8 cellular contexts compared by ENCODE assay signal in the genomic region with DNA sequence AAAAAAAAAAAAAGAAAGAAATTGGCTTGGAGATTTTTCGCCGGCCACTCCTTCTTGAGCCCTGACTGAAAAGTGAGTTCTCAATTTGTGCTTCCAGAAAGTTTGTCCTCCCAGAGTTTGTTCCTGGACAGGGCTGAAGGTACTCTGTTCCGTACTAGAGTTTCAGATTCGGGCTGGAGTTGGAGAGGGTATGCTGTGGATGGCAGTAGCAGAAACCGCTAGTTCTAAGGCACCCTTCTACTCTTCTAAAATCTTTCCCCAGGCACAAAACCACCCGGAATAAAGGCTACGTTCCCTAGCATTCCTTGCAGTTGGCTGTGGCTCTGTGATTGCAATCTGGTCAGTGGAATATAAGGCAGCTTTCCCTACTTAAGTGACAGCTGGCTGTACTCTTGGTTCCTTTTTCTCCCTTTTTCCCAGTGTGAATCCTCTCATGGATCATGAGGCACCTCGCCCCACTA. TPM values are rescaled to one million over a fixed set of nuclear protein-coding genes. Genes with fewer than 3 reads are reported as not detected.
A peak's percentile ranks its signal among the peaks of the same experiment; 100 is the strongest.
DNase-seq lines count a peak whose midpoint lies in the region; ATAC-seq and TF ChIP-seq lines count a peak whose summit lies in the region.

No MANE protein-coding gene starts in this region.

- no peak overlapping the region for H2BK120ac ChIP-seq in neuronal stem cell (ENCODE audit: low read depth, low read length)

- H3K27me3 ChIP-seq in RWPE2 (ENCODE audit: insufficient read depth, poor library complexity, severe bottlenecking) (no peaks in the 10 kb centered on the region), neuronal stem cell (ENCODE audit: control insufficient read depth in 3 of 3, insufficient read depth in 3 of 3, low read depth in 1 of 3, low read length in 3 of 3) (no peaks in the 10 kb centered on the region)

- no CpG with 5 or more reads among the region's 8 CpGs for WGBS in neuronal stem cell (ENCODE audit: extremely low coverage in 2 of 2, insufficient read length in 2 of 2, insufficient replicate concordance in 1 of 2), 2 donors

- no peak for ATAC-seq in activated CD8-positive, alpha-beta memory T cell treated with anti-CD3 and anti-CD28 coated beads, Interleukin-2, amount 10 ng/mL, durations not matched to agents 7 days and 5 days
- ATAC-seq in RWPE2 (ENCODE audit: low read depth) (no peak), GM18520 (IDR thresholded peaks at IDR 0.05; ENCODE audit: unreplicated experiment) (no peak)

- H3K36me3 Mint-ChIP-seq in activated CD8-positive, alpha-beta memory T cell treated with anti-CD3 and anti-CD28 coated beads, Interleukin-2, amount 10 ng/mL, durations not matched to agents 7 days and 5 days: peaks cover 11% of the 10 kb centered on the region

- TF ChIP-seq CTCF in RWPE2 (IDR thresholded peaks at IDR 0.05; ENCODE audit: poor library complexity, severe bottlenecking): no peak
- no peak for TF ChIP-seq CTCF in epithelial cell of esophagus (IDR thresholded peaks at IDR 0.05; ENCODE audit: insufficient read depth, low read depth, low read length, missing control alignments)

- peak overlapping the region; percentile 97 for H4K8ac ChIP-seq in neuronal stem cell (ENCODE audit: low read depth, low read length)

- no peaks in the 10 kb centered on the region for H3K27me3 Mint-ChIP-seq in activated CD8-positive, alpha-beta memory T cell treated with anti-CD3 and anti-CD28 coated beads, Interleukin-2, amount 10 ng/mL, durations not matched to agents 7 days and 5 days

- no peak overlapping the region for H3K18ac ChIP-seq in neuronal stem cell (ENCODE audit: low read length)

- H2BK15ac ChIP-seq in neuronal stem cell (ENCODE audit: low read length): no peak overlapping the region

- H3K36me3 ChIP-seq in RWPE2 (ENCODE audit: low read depth) (peaks cover 26% of the 10 kb centered on the region), neuronal stem cell (replicated peaks in 1 of 2; ENCODE audit: control insufficient read depth in 2 of 2, insufficient read depth in 2 of 2, low read length in 2 of 2) (peaks cover 5 to 25% of the 10 kb centered on the region in 2 donors)

- peaks cover 51% of the 10 kb centered on the region for H3K4me1 ChIP-seq in RWPE2 (ENCODE audit: insufficient read depth, poor library complexity, severe bottlenecking)
- H3K4me1 ChIP-seq in neuronal stem cell (ENCODE audit: control insufficient read depth in 2 of 2, insufficient read depth in 1 of 2, low read depth in 1 of 2, low read length in 2 of 2): peaks cover 4 to 9% of the 10 kb centered on the region in 2 donors

- peak overlapping the region; percentile 53 for H3K27ac Mint-ChIP-seq in activated CD8-positive, alpha-beta memory T cell treated with anti-CD3 and anti-CD28 coated beads, Interleukin-2, amount 10 ng/mL, durations not matched to agents 7 days and 5 days

- peaks cover 37% of the 10 kb centered on the region for H3K4me1 Mint-ChIP-seq in activated CD8-positive, alpha-beta memory T cell treated with anti-CD3 and anti-CD28 coated beads, Interleukin-2, amount 10 ng/mL, durations not matched to agents 7 days and 5 days

- H3K9ac ChIP-seq in neuronal stem cell (ENCODE audit: low read depth, low read length, poor library complexity): no peak overlapping the region

- H2BK5ac ChIP-seq in neuronal stem cell (ENCODE audit: low read length): no peak overlapping the region

- H3K9me3 ChIP-seq in RWPE2 (ENCODE audit: severe bottlenecking) (no peaks in the 10 kb centered on the region), neuronal stem cell (replicated peaks in 1 of 2; ENCODE audit: control insufficient read depth in 2 of 2, insufficient read depth in 1 of 2, low read depth in 1 of 2, low read length in 2 of 2) (no peaks in the 10 kb centered on the region)

- H3K4ac ChIP-seq in neuronal stem cell (ENCODE audit: low read length): no peak overlapping the region

- H3K9me3 Mint-ChIP-seq in activated CD8-positive, alpha-beta memory T cell treated with anti-CD3 and anti-CD28 coated beads, Interleukin-2, amount 10 ng/mL, durations not matched to agents 7 days and 5 days (ENCODE audit: low read depth): no peaks in the 10 kb centered on the region

- peak overlapping the region; percentile 3 for H2AK5ac ChIP-seq in neuronal stem cell (ENCODE audit: low read depth, low read length)

- peak overlapping the region; percentile 74 for H3K4me3 ChIP-seq in RWPE2 (ENCODE audit: severe bottlenecking)
- peak overlapping the region; percentile 69 for H3K4me3 ChIP-seq in epithelial cell of esophagus (ENCODE audit: low read length)
- H3K4me3 ChIP-seq in neuronal stem cell (ENCODE audit: low read length in 2 of 2): peak overlapping the region in 1 of 2 donors; percentile 81

- DNase-seq in activated CD8-positive, alpha-beta memory T cell treated with anti-CD3 and anti-CD28 coated beads, Interleukin-2, amount 10 ng/mL, durations not matched to agents 7 days and 5 days: no peak
- no peak for DNase-seq in activated CD8-positive, alpha-beta memory T cell treated with anti-CD3 and anti-CD28 coated beads, Interleukin-2, amount 50 U/mL, for 4 hours
- DNase-seq in RWPE2 (ENCODE audit: low spot score) (no peak), epithelial cell of esophagus (ENCODE audit: low read depth) (no peak), neuronal stem cell (ENCODE audit: low spot score) (no peak), 8988T (no peak), NCI-H2107 treated with DMSO at 0.1 percent for 48 hours (lab: John Stamatoyannopoulos, UW; ENCODE audit: unreplicated experiment) (no peak)

- no peaks in the 10 kb centered on the region for H3K79me1 ChIP-seq in neuronal stem cell (ENCODE audit: low read depth, low read length)

- no peak overlapping the region for H3K23ac ChIP-seq in neuronal stem cell (ENCODE audit: low read depth, low read length, poor library complexity)

- peak overlapping the region; percentile 63 for H3K4me3 Mint-ChIP-seq in activated CD8-positive, alpha-beta memory T cell treated with anti-CD3 and anti-CD28 coated beads, Interleukin-2, amount 10 ng/mL, durations not matched to agents 7 days and 5 days

- H2AFZ ChIP-seq in neuronal stem cell (ENCODE audit: low read length): peak overlapping the region; percentile 94

- CTCF ChIA-PET in activated CD8-positive, alpha-beta memory T cell treated with anti-CD3 and anti-CD28 coated beads, Interleukin-2, amount 10 ng/mL, durations not matched to agents 7 days and 5 days (lab: Charles Lee): no interaction called here

- H2BK12ac ChIP-seq in neuronal stem cell (ENCODE audit: low read length): no peak overlapping the region

- H3K27ac ChIP-seq in RWPE2 (ENCODE audit: poor library complexity, severe bottlenecking) (peak overlapping the region; percentile 85), neuronal stem cell (replicated peaks; ENCODE audit: low read length) (no peak overlapping the region)

- H3K4me2 ChIP-seq in neuronal stem cell (ENCODE audit: insufficient read depth, low read length, poor library complexity, severe bottlenecking): peak overlapping the region; percentile 34

- no peak overlapping the region for H4K91ac ChIP-seq in neuronal stem cell (ENCODE audit: low read depth, low read length, poor library complexity)

- no peak overlapping the region for H3K14ac ChIP-seq in neuronal stem cell (ENCODE audit: low read length)

RNA-seq across cellular contexts. Expression of a gene that starts 0.7 kb away (rescaled TPM):
- 10 to 100 TPM; 23.1 to 23.6 TPM for total RNA-seq in activated CD8-positive, alpha-beta memory T cell treated with anti-CD3 and anti-CD28 coated beads, Interleukin-2, amount 10 ng/mL, durations not matched to agents 7 days and 5 days
- 18.3 TPM for polyA plus RNA-seq in neuronal stem cell (2013, experiment 1 of 2)
- 18.5 TPM for polyA plus RNA-seq in neuronal stem cell (2013, experiment 2 of 2)
